19 cellular contexts compared by ENCODE assay signal in the genomic region with DNA sequence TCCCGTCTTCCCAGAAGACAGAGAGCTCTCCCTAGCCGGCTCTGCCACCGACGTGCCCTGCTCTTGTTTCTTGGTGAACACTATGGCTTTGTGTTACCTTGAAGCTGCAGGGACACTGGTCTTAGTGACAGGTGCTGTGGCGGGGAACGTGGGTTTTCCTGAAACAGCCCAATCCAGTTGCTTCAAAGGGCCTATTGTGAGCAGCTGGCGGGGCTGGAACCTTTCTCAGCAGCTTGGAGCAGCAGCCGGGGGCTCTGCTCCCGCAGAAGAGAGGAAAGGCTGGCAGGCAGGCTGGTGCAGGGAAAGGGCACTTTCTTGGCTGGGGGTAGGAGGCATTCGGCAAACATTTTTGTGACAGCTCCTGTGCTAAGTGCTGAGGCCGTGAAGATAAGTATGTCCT. TPM values are rescaled to one million over a fixed set of nuclear protein-coding genes. Genes with fewer than 3 reads are reported as not detected.
"Had no signal": no experiment of that assay in that cellular context is flagged by ENCODE, and none has a peak within 500 bp of the region (broad histone marks: within the 10 kb centered on the region; RNA-seq: fewer than 3 reads in every experiment).

No MANE protein-coding gene starts in this region.

- H3K4me3 ChIP-seq: gastrocnemius medialis, hepatocyte, lower lobe of right lung, spleen, upper lobe of right lung had no signal

- ATAC-seq: activated T-cell treated with anti-CD3 and anti-CD28 coated beads, Interleukin-2, amount 50 U/mL, for 72 hours; gastrocnemius medialis; lower lobe of right lung; natural killer cell; sciatic nerve; stimulated activated naive B cell treated with anti-CD40 and anti-IgM and Interleukin-4, amounts not matched to agents 10 μg/mL and 1 μg/mL and 100 μg/mL, for 72 hours; upper lobe of right lung had no signal

- DNase-seq: activated CD4-positive, alpha-beta T cell treated with anti-CD3 and anti-CD28 coated beads for 1 hour; activated CD4-positive, alpha-beta T cell treated with anti-CD3 and anti-CD28 coated beads, Interleukin-2, amount 50 U/mL, for 48 hours; activated gamma-delta T cell treated with Interleukin-2 at 50 U/mL for 16 hours; activated naive CD8-positive, alpha-beta T cell treated with anti-CD3 and anti-CD28 coated beads, Interleukin-2, amount 10 ng/mL, durations not matched to agents 7 days and 5 days; activated T-cell treated with anti-CD3 and anti-CD28 coated beads, Interleukin-2, amount 50 U/mL, for 72 hours; aorta; cortex of kidney; effector memory CD4-positive, alpha-beta T cell; gastrocnemius medialis; kidney glomerular epithelial cell; lower lobe of right lung; natural killer cell; spleen; stimulated activated CD4-positive, alpha-beta T cell treated with anti-CD3 and anti-CD28 coated beads, Interleukin-1b, Interleukin-23, amount 100 ng/mL, for 48 hours; stimulated activated naive B cell treated with anti-CD40 and anti-IgM and Interleukin-4, amounts not matched to agents 10 μg/mL and 1 μg/mL and 100 μg/mL, for 72 hours; T1000; upper lobe of right lung had no signal

- H3K27ac ChIP-seq: gastrocnemius medialis, hepatocyte, lower lobe of right lung, spleen, upper lobe of right lung had no signal

- H3K9me3 ChIP-seq: gastrocnemius medialis, lower lobe of right lung, spleen, upper lobe of right lung had no signal

- H3K36me3 ChIP-seq: gastrocnemius medialis, lower lobe of right lung, upper lobe of right lung had no signal

- H3K4me1 ChIP-seq: gastrocnemius medialis, upper lobe of right lung had no signal

- H3K27me3 ChIP-seq: gastrocnemius medialis, hepatocyte, spleen, upper lobe of right lung had no signal

RNA-seq across cellular contexts. Expression of a gene that starts 12.8 kb away (rescaled TPM):
- total RNA-seq: activated naive CD8-positive, alpha-beta T cell treated with anti-CD3 and anti-CD28 coated beads, Interleukin-2, amount 10 ng/mL, durations not matched to agents 7 days and 5 days; natural killer cell had no signal
